ENCODE assay signal across 1 cellular context in the genomic region with DNA sequence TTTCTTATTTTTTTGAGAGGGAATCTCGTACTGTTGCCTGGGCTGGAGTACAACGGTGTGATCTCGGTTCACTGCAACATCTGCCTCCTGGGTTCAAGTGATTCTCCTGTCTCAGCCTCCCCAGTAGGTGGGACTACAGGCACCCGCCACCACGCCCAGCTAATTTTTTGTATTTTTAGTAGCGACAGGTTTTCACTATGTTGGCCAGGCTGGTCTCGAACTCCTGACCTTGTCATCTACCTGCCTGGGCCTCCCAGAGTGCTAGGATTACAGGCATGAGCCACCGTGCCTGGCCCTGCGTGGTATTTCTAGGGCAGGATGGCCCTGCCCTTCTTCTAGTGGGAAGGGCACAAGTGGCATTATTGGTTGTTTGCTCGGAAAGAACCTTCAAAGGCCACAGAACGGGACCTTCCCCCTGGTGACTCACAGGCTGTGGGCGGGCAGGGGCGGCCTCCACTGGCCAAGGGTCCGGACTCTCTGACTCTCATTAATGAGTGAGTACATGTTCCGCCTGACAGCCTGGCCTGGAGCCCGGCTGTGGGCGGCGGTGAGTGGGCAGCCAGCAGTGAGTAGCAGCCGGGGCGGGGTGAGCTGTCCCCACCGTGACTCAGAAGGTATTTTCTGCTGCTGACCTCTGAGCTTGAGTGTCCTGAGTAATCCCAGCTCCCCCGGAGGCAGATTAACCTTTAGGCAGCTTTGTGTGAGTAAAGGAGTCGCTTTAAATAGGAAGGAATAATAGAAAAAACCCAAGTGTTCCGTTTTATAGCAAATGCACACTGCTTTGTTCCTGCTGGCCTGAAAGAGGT.
TF ChIP-seq lines count a peak whose summit lies in the region.

No MANE protein-coding gene starts in this region.

TF ChIP-seq in K562, 482 proteins besides CTCF, POLR2A, EP300 and RAD21 (continued from another document and continues in another):
- TF ChIP-seq, protein P1, sequence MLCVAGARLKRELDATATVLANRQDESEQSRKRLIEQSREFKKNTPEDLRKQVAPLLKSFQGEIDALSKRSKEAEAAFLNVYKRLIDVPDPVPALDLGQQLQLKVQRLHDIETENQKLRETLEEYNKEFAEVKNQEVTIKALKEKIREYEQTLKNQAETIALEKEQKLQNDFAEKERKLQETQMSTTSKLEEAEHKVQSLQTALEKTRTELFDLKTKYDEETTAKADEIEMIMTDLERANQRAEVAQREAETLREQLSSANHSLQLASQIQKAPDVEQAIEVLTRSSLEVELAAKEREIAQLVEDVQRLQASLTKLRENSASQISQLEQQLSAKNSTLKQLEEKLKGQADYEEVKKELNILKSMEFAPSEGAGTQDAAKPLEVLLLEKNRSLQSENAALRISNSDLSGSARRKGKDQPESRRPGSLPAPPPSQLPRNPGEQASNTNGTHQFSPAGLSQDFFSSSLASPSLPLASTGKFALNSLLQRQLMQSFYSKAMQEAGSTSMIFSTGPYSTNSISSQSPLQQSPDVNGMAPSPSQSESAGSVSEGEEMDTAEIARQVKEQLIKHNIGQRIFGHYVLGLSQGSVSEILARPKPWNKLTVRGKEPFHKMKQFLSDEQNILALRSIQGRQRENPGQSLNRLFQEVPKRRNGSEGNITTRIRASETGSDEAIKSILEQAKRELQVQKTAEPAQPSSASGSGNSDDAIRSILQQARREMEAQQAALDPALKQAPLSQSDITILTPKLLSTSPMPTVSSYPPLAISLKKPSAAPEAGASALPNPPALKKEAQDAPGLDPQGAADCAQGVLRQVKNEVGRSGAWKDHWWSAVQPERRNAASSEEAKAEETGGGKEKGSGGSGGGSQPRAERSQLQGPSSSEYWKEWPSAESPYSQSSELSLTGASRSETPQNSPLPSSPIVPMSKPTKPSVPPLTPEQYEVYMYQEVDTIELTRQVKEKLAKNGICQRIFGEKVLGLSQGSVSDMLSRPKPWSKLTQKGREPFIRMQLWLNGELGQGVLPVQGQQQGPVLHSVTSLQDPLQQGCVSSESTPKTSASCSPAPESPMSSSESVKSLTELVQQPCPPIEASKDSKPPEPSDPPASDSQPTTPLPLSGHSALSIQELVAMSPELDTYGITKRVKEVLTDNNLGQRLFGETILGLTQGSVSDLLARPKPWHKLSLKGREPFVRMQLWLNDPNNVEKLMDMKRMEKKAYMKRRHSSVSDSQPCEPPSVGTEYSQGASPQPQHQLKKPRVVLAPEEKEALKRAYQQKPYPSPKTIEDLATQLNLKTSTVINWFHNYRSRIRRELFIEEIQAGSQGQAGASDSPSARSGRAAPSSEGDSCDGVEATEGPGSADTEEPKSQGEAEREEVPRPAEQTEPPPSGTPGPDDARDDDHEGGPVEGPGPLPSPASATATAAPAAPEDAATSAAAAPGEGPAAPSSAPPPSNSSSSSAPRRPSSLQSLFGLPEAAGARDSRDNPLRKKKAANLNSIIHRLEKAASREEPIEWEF (CRISPR knock-in tag; IDR thresholded peaks at IDR 0.05) = no peak
- TF ChIP-seq LARP7 (IDR thresholded peaks at IDR 0.05) = no peak
- no peak for TF ChIP-seq ZNF699 (CRISPR knock-in tag; IDR thresholded peaks at IDR 0.05; ENCODE audit: insufficient replicate concordance)
- TF ChIP-seq PHB (CRISPR knock-in tag; IDR thresholded peaks at IDR 0.05) = no peak
- TF ChIP-seq ATF7 (IDR thresholded peaks at IDR 0.05) = peak; percentile 94
- TF ChIP-seq JUND (IDR thresholded peaks at IDR 0.05; ENCODE audit: borderline replicate concordance, low read depth, low read length) = peak; percentile 96; the same call in 1 of the 2 replicates
- TF ChIP-seq JUND (tag; IDR thresholded peaks at IDR 0.05; ENCODE audit: borderline replicate concordance, low read depth, low read length) = peak; percentile 85; the same call in 1 of the 3 replicates
- TF ChIP-seq, protein P2, sequence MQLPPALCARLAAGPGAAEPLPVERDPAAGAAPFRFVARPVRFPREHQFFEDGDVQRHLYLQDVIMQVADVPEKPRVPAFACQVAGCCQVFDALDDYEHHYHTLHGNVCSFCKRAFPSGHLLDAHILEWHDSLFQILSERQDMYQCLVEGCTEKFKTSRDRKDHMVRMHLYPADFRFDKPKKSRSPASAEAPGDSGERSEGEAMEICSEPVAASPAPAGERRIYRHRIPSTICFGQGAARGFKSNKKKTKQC (CRISPR knock-in tag; IDR thresholded peaks at IDR 0.05) = no peak
- no peak for TF ChIP-seq STAT5B (CRISPR knock-in tag; IDR thresholded peaks at IDR 0.05)
- TF ChIP-seq THRAP3 (IDR thresholded peaks at IDR 0.05; ENCODE audit: borderline replicate concordance) = 0 out of 2 replicates have a peak, but pooled peaks have one; percentile 43
- TF ChIP-seq MECOM (CRISPR knock-in tag; IDR thresholded peaks at IDR 0.05) = no peak
- TF ChIP-seq CCNT2 (IDR thresholded peaks at IDR 0.05; ENCODE audit: borderline replicate concordance, extremely low read depth, insufficient read length, low read depth, low read length) = peak; percentile 96
- TF ChIP-seq BRD9 (IDR thresholded peaks at IDR 0.05; ENCODE audit: low read depth, partially characterized antibody) = peak; percentile 77
- TF ChIP-seq HMG20B (CRISPR knock-in tag; IDR thresholded peaks at IDR 0.05) = no peak
- TF ChIP-seq NFIC (IDR thresholded peaks at IDR 0.05) = peak; percentile 92
- TF ChIP-seq MTA3 (IDR thresholded peaks at IDR 0.05; ENCODE audit: borderline replicate concordance) = 0 out of 2 replicates have a peak, but pooled peaks have one; percentile 79
- no peak for TF ChIP-seq RBM14 (IDR thresholded peaks at IDR 0.05; ENCODE audit: borderline replicate concordance, insufficient read depth, low read depth, low read length)
- TF ChIP-seq ZFX (CRISPR knock-in tag; IDR thresholded peaks at IDR 0.05) = peak; percentile 70
- TF ChIP-seq HDAC2 (IDR thresholded peaks at IDR 0.05) = peak; percentile 59; the same call in 1 of the 2 replicates
- TF ChIP-seq, protein P3, sequence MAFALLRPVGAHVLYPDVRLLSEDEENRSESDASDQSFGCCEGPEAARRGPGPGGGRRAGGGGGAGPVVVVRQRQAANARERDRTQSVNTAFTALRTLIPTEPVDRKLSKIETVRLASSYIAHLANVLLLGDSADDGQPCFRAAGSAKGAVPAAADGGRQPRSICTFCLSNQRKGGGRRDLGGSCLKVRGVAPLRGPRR (CRISPR knock-in tag; IDR thresholded peaks at IDR 0.05) = no peak
- TF ChIP-seq, protein P4, sequence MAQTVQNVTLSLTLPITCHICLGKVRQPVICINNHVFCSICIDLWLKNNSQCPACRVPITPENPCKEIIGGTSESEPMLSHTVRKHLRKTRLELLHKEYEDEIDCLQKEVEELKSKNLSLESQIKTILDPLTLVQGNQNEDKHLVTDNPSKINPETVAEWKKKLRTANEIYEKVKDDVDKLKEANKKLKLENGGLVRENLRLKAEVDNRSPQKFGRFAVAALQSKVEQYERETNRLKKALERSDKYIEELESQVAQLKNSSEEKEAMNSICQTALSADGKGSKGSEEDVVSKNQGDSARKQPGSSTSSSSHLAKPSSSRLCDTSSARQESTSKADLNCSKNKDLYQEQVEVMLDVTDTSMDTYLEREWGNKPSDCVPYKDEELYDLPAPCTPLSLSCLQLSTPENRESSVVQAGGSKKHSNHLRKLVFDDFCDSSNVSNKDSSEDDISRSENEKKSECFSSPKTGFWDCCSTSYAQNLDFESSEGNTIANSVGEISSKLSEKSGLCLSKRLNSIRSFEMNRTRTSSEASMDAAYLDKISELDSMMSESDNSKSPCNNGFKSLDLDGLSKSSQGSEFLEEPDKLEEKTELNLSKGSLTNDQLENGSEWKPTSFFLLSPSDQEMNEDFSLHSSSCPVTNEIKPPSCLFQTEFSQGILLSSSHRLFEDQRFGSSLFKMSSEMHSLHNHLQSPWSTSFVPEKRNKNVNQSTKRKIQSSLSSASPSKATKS (CRISPR knock-in tag; IDR thresholded peaks at IDR 0.05) = no peak
- TF ChIP-seq SRF (CRISPR knock-in tag; IDR thresholded peaks at IDR 0.05) = peak; percentile 19 to 37; a peak in 1 of 4 replicates
- 0 out of 2 replicates have a peak, but pooled peaks have one; percentile 41 for TF ChIP-seq RB1 (IDR thresholded peaks at IDR 0.05; ENCODE audit: low read depth)
- peak; percentile 69 for TF ChIP-seq MYNN (IDR thresholded peaks at IDR 0.05)
- no peak for TF ChIP-seq MYNN (CRISPR knock-in tag; IDR thresholded peaks at IDR 0.05)
- TF ChIP-seq GTF2F1 (IDR thresholded peaks at IDR 0.05; ENCODE audit: low read depth, low read length) = no peak
- TF ChIP-seq PHB2 (IDR thresholded peaks at IDR 0.05; ENCODE audit: low read depth) = no peak
- no peak for TF ChIP-seq ZNF75A (CRISPR knock-in tag; IDR thresholded peaks at IDR 0.05)
- TF ChIP-seq ZNF76 (CRISPR knock-in tag; IDR thresholded peaks at IDR 0.05; ENCODE audit: borderline replicate concordance) = no peak
- TF ChIP-seq ZBED1 (IDR thresholded peaks at IDR 0.05) = 0 out of 2 replicates have a peak, but pooled peaks have one; percentile 24
- TF ChIP-seq HNRNPL (IDR thresholded peaks at IDR 0.05; ENCODE audit: low read depth, low read length) = 0 out of 2 replicates have a peak, but pooled peaks have one; percentile 40
- TF ChIP-seq, protein P5, sequence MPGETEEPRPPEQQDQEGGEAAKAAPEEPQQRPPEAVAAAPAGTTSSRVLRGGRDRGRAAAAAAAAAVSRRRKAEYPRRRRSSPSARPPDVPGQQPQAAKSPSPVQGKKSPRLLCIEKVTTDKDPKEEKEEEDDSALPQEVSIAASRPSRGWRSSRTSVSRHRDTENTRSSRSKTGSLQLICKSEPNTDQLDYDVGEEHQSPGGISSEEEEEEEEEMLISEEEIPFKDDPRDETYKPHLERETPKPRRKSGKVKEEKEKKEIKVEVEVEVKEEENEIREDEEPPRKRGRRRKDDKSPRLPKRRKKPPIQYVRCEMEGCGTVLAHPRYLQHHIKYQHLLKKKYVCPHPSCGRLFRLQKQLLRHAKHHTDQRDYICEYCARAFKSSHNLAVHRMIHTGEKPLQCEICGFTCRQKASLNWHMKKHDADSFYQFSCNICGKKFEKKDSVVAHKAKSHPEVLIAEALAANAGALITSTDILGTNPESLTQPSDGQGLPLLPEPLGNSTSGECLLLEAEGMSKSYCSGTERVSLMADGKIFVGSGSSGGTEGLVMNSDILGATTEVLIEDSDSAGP (CRISPR knock-in tag; IDR thresholded peaks at IDR 0.05) = no peak
- TF ChIP-seq, protein P6, sequence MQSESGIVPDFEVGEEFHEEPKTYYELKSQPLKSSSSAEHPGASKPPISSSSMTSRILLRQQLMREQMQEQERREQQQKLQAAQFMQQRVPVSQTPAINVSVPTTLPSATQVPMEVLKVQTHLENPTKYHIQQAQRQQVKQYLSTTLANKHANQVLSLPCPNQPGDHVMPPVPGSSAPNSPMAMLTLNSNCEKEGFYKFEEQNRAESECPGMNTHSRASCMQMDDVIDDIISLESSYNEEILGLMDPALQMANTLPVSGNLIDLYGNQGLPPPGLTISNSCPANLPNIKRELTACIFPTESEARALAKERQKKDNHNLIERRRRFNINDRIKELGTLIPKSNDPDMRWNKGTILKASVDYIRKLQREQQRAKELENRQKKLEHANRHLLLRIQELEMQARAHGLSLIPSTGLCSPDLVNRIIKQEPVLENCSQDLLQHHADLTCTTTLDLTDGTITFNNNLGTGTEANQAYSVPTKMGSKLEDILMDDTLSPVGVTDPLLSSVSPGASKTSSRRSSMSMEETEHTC (IDR thresholded peaks at IDR 0.05) = peak; percentile 57; the same call in 1 of the 2 replicates
- no peak for TF ChIP-seq ASH1L (IDR thresholded peaks at IDR 0.05; ENCODE audit: borderline replicate concordance, low read depth, partially characterized antibody)
- peak; percentile 13; the same call in 1 of the 2 replicates for TF ChIP-seq ZNF175 (CRISPR knock-in tag; IDR thresholded peaks at IDR 0.05; ENCODE audit: low read depth)
- TF ChIP-seq, protein P7, sequence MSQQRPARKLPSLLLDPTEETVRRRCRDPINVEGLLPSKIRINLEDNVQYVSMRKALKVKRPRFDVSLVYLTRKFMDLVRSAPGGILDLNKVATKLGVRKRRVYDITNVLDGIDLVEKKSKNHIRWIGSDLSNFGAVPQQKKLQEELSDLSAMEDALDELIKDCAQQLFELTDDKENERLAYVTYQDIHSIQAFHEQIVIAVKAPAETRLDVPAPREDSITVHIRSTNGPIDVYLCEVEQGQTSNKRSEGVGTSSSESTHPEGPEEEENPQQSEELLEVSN (IDR thresholded peaks at IDR 0.05; ENCODE audit: borderline replicate concordance in 1 of 2, extremely low read depth in 1 of 2, insufficient read depth in 1 of 2, insufficient read length in 1 of 2, low read depth in 1 of 2, low read length in 1 of 2, poor library complexity in 1 of 2, severe bottlenecking in 1 of 2) = no peak
- no peak for TF ChIP-seq NFYB (IDR thresholded peaks at IDR 0.05; ENCODE audit: extremely low read depth, insufficient read length)
- TF ChIP-seq CBX3 (IDR thresholded peaks at IDR 0.05; ENCODE audit: borderline replicate concordance in 1 of 2, low read length in 2 of 2) = no peak
- no peak for TF ChIP-seq CREB1 (IDR thresholded peaks at IDR 0.05)
- TF ChIP-seq CREB1 (CRISPR knock-in tag; IDR thresholded peaks at IDR 0.05) = peak; percentile 56; the same call in 1 of the 2 replicates
- TF ChIP-seq, protein P8, sequence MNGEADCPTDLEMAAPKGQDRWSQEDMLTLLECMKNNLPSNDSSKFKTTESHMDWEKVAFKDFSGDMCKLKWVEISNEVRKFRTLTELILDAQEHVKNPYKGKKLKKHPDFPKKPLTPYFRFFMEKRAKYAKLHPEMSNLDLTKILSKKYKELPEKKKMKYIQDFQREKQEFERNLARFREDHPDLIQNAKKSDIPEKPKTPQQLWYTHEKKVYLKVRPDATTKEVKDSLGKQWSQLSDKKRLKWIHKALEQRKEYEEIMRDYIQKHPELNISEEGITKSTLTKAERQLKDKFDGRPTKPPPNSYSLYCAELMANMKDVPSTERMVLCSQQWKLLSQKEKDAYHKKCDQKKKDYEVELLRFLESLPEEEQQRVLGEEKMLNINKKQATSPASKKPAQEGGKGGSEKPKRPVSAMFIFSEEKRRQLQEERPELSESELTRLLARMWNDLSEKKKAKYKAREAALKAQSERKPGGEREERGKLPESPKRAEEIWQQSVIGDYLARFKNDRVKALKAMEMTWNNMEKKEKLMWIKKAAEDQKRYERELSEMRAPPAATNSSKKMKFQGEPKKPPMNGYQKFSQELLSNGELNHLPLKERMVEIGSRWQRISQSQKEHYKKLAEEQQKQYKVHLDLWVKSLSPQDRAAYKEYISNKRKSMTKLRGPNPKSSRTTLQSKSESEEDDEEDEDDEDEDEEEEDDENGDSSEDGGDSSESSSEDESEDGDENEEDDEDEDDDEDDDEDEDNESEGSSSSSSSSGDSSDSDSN (IDR thresholded peaks at IDR 0.05; ENCODE audit: borderline replicate concordance in 1 of 2, low read depth in 2 of 2, low read length in 2 of 2) = peak; percentile 94 to 98; a peak in 3 of 4 replicates
- no peak for TF ChIP-seq CSDE1 (IDR thresholded peaks at IDR 0.05)
- TF ChIP-seq HDAC8 (tag; IDR thresholded peaks at IDR 0.05) = no peak
- TF ChIP-seq TAL1 (IDR thresholded peaks at IDR 0.05) = no peak
- 0 out of 2 replicates have a peak, but pooled peaks have one; percentile 48 for TF ChIP-seq NR2C2 (CRISPR knock-in tag; IDR thresholded peaks at IDR 0.05)
- peak; percentile 87; the same call in 1 of the 2 replicates for TF ChIP-seq NR2C2 (tag; IDR thresholded peaks at IDR 0.05)
- TF ChIP-seq ETV5 (CRISPR knock-in tag; IDR thresholded peaks at IDR 0.05; ENCODE audit: low read depth) = 0 out of 2 replicates have a peak, but pooled peaks have one; percentile 52
- no peak for TF ChIP-seq ZNF274 (IDR thresholded peaks at IDR 0.05; ENCODE audit: borderline replicate concordance, low read depth, low read length)
- no peak for TF ChIP-seq ILK (tag; IDR thresholded peaks at IDR 0.05; ENCODE audit: borderline replicate concordance, low read depth)
